In genomic region chr12:12441891-12442461, GRCh38 we compare ENCODE assay signal across 9 cellular contexts.
DNase-seq lines count a peak whose midpoint lies in the region; ATAC-seq, FAIRE-seq and TF ChIP-seq lines count a peak whose summit lies in the region.
"Had no signal": no experiment of that assay in that cellular context is flagged by ENCODE, and none has a peak within 500 bp of the region (broad histone marks: within the 10 kb centered on the region; RNA-seq: fewer than 3 reads in every experiment).

No MANE protein-coding gene starts in this region.

- H3K9me2 ChIP-seq in MM.1S (replicated peaks; ENCODE audit: insufficient read depth, low read length), result no peaks in the 10 kb centered on the region

- peak; percentile 38 for ATAC-seq in Right ventricle myocardium inferior
- peak; percentile 14 for ATAC-seq in left lung
- no peak for ATAC-seq in upper lobe of right lung

- H2AFZ ChIP-seq in MM.1S (ENCODE audit: low read length), result no peak overlapping the region

- no peaks in the 10 kb centered on the region for H3K36me3 ChIP-seq in left lung
- H3K36me3 ChIP-seq in upper lobe of right lung, result no peaks in the 10 kb centered on the region
- no peaks in the 10 kb centered on the region; the same call in 1 of the 2 replicates for H3K36me3 ChIP-seq in WERI-Rb-1
- no peaks in the 10 kb centered on the region for H3K36me3 ChIP-seq in MM.1S (replicated peaks; ENCODE audit: insufficient read depth, low read length)

- no peak for FAIRE-seq in RCC 7860 (lab: Jason Lieb, UNC)

- peaks cover 4 to 52% of the 10 kb centered on the region in 2 donors for H3K4me1 ChIP-seq in left lung
- peaks cover 38% of the 10 kb centered on the region for H3K4me1 ChIP-seq in upper lobe of right lung
- H3K4me1 ChIP-seq in MM.1S (ENCODE audit: low read length), result no peaks in the 10 kb centered on the region

- H3K4me3 ChIP-seq in left lung (no peak overlapping the region), upper lobe of right lung (no peak overlapping the region), WERI-Rb-1 (ENCODE audit: low read depth, low read length) (no peak overlapping the region), MM.1S (ENCODE audit: low read length) (no peak overlapping the region)

- H3K9me3 ChIP-seq in left lung, result no peaks in the 10 kb centered on the region
- no peaks in the 10 kb centered on the region for H3K9me3 ChIP-seq in upper lobe of right lung
- H3K9me3 ChIP-seq in WERI-Rb-1 (ENCODE audit: severe bottlenecking), result no peaks in the 10 kb centered on the region
- no peaks in the 10 kb centered on the region for H3K9me3 ChIP-seq in MM.1S (replicated peaks; ENCODE audit: insufficient read depth, low read length)

- no peaks in the 10 kb centered on the region for H4K20me1 ChIP-seq in MM.1S (ENCODE audit: insufficient read depth, low read length)

- H3K27me3 ChIP-seq in left lung (no peaks in the 10 kb centered on the region), upper lobe of right lung (no peaks in the 10 kb centered on the region), WERI-Rb-1 (ENCODE audit: insufficient read depth, low read depth, severe bottlenecking) (no peaks in the 10 kb centered on the region), MM.1S (replicated peaks; ENCODE audit: insufficient read depth, low read length) (no peaks in the 10 kb centered on the region)

- no peak for DNase-seq in Right ventricle myocardium inferior (ENCODE audit: missing footprints)
- DNase-seq in cardiac septum (ENCODE audit: low spot score), result no peak
- DNase-seq in activated effector memory CD4-positive, alpha-beta T cell treated with anti-CD3 and anti-CD28 coated beads, Interleukin-2, amount 50 U/mL, for 16 hours, result peak; percentile 78
- DNase-seq in left lung, result no peak
- DNase-seq in upper lobe of right lung, result no peak
- DNase-seq in WERI-Rb-1, result no peak
- DNase-seq in MM.1S, result no peak
- DNase-seq in RCC 7860 (ENCODE audit: low spot score), result no peak
- DNase-seq: AML-193 had no signal

- peak overlapping the region; percentile 30 to 70 for H3K27ac ChIP-seq in left lung
- peak overlapping the region; percentile 72 for H3K27ac ChIP-seq in upper lobe of right lung
- H3K27ac ChIP-seq in WERI-Rb-1, result no peak overlapping the region
- no peak overlapping the region for H3K27ac ChIP-seq in MM.1S (ENCODE audit: low read length)

- H3F3A ChIP-seq in MM.1S (ENCODE audit: insufficient read depth, low read length), result no peaks in the 10 kb centered on the region

- H3K9ac ChIP-seq in MM.1S (ENCODE audit: low read length), result no peak overlapping the region

- H3K79me2 ChIP-seq in MM.1S (ENCODE audit: low read length), result no peaks in the 10 kb centered on the region

- intact Hi-C loops in Right ventricle myocardium inferior (cut with DNase I), result loop anchor here (5.0 kb wide), 1 partner anchor 120 kb away; the partner anchor contains the start of gene DUSP16
- intact Hi-C loops in cardiac septum (cut with DNase I), result loop anchor here (5.0 kb wide), 2 partner anchors 65 to 120 kb away; partner anchors contain the start of gene DUSP16
- intact Hi-C loops in left lung (cut with DNase I), result no loop called here
- intact Hi-C loops in upper lobe of right lung (cut with DNase I), result no loop called here

- H3K4me2 ChIP-seq in MM.1S (ENCODE audit: low read depth, low read length), result no peak overlapping the region

- TF ChIP-seq CTCF in left lung (IDR thresholded peaks at IDR 0.05) (no peak), upper lobe of right lung (IDR thresholded peaks at IDR 0.05) (no peak), WERI-Rb-1 (IDR thresholded peaks at IDR 0.05; ENCODE audit: low read depth, low read length) (no peak), MM.1S (IDR thresholded peaks at IDR 0.05; ENCODE audit: low read length) (no peak)

Comparison
In these comparisons a context has a peak if more than half of its experiments do, and no peak if none do; other contexts are left out.
1. H3K27ac ChIP-seq: peak in left lung (2 of 2) and upper lobe of right lung (single experiment); none in WERI-Rb-1 (single experiment) and MM.1S (single experiment).
2. intact Hi-C loops: an anchor here in Right ventricle myocardium inferior (5.0 kb wide) and cardiac septum (5.0 kb wide); none called in left lung and upper lobe of right lung.